Comparison of ENCODE assay signal across 1 cellular context in the genomic region with DNA sequence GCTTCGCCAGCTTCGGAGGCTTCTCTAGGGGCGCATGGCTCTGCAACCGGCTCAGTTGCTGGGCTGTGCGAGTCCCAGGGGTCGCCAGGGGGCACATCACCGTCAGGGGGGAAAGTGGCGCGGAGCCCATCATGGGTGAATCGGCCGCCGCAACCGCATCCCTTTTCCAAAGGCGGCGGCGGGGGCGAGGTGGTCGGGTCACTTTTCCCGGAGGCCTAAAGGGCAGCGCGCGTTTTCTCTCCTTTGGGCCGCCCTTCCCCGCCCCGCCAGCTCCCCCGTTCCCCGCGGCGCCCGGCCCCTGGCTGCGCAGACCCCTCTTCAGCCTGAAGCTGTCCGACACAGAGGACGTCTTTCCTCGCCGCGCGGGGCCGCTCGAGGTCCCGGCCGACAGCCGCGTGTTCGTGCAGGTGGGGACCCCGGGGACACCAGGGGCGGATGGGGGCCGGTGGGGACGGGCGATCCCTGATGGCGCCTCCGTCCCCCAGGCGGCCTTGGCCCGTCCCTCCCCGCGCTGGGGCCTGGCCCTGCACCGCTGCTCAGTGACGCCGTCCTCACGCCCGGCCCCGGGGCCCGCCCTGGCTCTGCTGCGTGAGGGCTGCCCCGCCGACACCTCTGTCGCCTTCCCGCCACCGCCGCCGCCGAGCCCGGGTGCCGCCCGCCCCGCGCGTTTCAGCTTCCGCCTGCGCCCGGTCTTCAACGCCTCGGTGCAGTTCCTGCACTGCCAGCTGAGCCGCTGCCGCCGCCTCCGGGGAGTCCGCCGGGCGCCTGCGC.
TF ChIP-seq lines count a peak whose summit lies in the region.

No MANE protein-coding gene starts in this region.

TF ChIP-seq in HepG2, 621 proteins besides CTCF, POLR2A, EP300 and RAD21 (continues in another document):
- TF ChIP-seq SMAD3 (CRISPR knock-in tag; IDR thresholded peaks at IDR 0.05), result no peak
- TF ChIP-seq, protein P1, sequence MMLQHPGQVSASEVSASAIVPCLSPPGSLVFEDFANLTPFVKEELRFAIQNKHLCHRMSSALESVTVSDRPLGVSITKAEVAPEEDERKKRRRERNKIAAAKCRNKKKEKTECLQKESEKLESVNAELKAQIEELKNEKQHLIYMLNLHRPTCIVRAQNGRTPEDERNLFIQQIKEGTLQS (CRISPR knock-in tag; IDR thresholded peaks at IDR 0.05), result no peak
- TF ChIP-seq, protein P2, sequence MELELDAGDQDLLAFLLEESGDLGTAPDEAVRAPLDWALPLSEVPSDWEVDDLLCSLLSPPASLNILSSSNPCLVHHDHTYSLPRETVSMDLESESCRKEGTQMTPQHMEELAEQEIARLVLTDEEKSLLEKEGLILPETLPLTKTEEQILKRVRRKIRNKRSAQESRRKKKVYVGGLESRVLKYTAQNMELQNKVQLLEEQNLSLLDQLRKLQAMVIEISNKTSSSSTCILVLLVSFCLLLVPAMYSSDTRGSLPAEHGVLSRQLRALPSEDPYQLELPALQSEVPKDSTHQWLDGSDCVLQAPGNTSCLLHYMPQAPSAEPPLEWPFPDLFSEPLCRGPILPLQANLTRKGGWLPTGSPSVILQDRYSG (CRISPR knock-in tag; IDR thresholded peaks at IDR 0.05), result no peak
- TF ChIP-seq, protein P3, sequence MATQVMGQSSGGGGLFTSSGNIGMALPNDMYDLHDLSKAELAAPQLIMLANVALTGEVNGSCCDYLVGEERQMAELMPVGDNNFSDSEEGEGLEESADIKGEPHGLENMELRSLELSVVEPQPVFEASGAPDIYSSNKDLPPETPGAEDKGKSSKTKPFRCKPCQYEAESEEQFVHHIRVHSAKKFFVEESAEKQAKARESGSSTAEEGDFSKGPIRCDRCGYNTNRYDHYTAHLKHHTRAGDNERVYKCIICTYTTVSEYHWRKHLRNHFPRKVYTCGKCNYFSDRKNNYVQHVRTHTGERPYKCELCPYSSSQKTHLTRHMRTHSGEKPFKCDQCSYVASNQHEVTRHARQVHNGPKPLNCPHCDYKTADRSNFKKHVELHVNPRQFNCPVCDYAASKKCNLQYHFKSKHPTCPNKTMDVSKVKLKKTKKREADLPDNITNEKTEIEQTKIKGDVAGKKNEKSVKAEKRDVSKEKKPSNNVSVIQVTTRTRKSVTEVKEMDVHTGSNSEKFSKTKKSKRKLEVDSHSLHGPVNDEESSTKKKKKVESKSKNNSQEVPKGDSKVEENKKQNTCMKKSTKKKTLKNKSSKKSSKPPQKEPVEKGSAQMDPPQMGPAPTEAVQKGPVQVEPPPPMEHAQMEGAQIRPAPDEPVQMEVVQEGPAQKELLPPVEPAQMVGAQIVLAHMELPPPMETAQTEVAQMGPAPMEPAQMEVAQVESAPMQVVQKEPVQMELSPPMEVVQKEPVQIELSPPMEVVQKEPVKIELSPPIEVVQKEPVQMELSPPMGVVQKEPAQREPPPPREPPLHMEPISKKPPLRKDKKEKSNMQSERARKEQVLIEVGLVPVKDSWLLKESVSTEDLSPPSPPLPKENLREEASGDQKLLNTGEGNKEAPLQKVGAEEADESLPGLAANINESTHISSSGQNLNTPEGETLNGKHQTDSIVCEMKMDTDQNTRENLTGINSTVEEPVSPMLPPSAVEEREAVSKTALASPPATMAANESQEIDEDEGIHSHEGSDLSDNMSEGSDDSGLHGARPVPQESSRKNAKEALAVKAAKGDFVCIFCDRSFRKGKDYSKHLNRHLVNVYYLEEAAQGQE (IDR thresholded peaks at IDR 0.05; ENCODE audit: borderline replicate concordance in 1 of 2, low read depth in 1 of 2, low read length in 2 of 2), result no peak
- no peak for TF ChIP-seq ZMYM3 (CRISPR knock-in tag; IDR thresholded peaks at IDR 0.05)
- TF ChIP-seq TBX3 (IDR thresholded peaks at IDR 0.05; ENCODE audit: borderline replicate concordance), result no peak
- TF ChIP-seq KDM1A (CRISPR knock-in tag; IDR thresholded peaks at IDR 0.05), result no peak
- TF ChIP-seq, protein P4, sequence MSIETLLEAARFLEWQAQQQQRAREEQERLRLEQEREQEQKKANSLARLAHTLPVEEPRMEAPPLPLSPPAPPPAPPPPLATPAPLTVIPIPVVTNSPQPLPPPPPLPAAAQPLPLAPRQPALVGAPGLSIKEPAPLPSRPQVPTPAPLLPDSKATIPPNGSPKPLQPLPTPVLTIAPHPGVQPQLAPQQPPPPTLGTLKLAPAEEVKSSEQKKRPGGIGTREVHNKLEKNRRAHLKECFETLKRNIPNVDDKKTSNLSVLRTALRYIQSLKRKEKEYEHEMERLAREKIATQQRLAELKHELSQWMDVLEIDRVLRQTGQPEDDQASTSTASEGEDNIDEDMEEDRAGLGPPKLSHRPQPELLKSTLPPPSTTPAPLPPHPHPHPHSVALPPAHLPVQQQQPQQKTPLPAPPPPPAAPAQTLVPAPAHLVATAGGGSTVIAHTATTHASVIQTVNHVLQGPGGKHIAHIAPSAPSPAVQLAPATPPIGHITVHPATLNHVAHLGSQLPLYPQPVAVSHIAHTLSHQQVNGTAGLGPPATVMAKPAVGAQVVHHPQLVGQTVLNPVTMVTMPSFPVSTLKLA (IDR thresholded peaks at IDR 0.05), result no peak
- TF ChIP-seq MIER3 (CRISPR knock-in tag; IDR thresholded peaks at IDR 0.05; ENCODE audit: borderline replicate concordance), result no peak
- TF ChIP-seq ZBTB14 (CRISPR knock-in tag; IDR thresholded peaks at IDR 0.05), result no peak
- TF ChIP-seq MBD4 (IDR thresholded peaks at IDR 0.05; ENCODE audit: borderline replicate concordance, low read length), result no peak
- TF ChIP-seq, protein P5, sequence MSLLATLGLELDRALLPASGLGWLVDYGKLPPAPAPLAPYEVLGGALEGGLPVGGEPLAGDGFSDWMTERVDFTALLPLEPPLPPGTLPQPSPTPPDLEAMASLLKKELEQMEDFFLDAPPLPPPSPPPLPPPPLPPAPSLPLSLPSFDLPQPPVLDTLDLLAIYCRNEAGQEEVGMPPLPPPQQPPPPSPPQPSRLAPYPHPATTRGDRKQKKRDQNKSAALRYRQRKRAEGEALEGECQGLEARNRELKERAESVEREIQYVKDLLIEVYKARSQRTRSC (CRISPR knock-in tag; IDR thresholded peaks at IDR 0.05; ENCODE audit: low read depth), result no peak
- TF ChIP-seq ZNF143 (CRISPR knock-in tag; IDR thresholded peaks at IDR 0.05), result no peak
- TF ChIP-seq ZNF83 (CRISPR knock-in tag; IDR thresholded peaks at IDR 0.05; ENCODE audit: borderline replicate concordance), result no peak
- no peak for TF ChIP-seq ZNF121 (CRISPR knock-in tag; IDR thresholded peaks at IDR 0.05)
- TF ChIP-seq CC2D1A (CRISPR knock-in tag; IDR thresholded peaks at IDR 0.05), result no peak
- no peak for TF ChIP-seq TBL1XR1 (IDR thresholded peaks at IDR 0.05; ENCODE audit: borderline replicate concordance, low read length, partially characterized antibody)
- TF ChIP-seq ZNF570 (CRISPR knock-in tag; IDR thresholded peaks at IDR 0.05; ENCODE audit: borderline replicate concordance), result 0 out of 2 replicates have a peak, but pooled peaks have one; percentile 45
- no peak for TF ChIP-seq NAIF1 (CRISPR knock-in tag; IDR thresholded peaks at IDR 0.05; ENCODE audit: borderline replicate concordance)
- peak; percentile 43 for TF ChIP-seq HES4 (CRISPR knock-in tag; IDR thresholded peaks at IDR 0.05; ENCODE audit: borderline replicate concordance)
- TF ChIP-seq SALL2 (CRISPR knock-in tag; IDR thresholded peaks at IDR 0.05), result 0 out of 2 replicates have a peak, but pooled peaks have one; percentile 22
- TF ChIP-seq ATF2 (CRISPR knock-in tag; IDR thresholded peaks at IDR 0.05), result no peak
- no peak for TF ChIP-seq KDM5A (IDR thresholded peaks at IDR 0.05; ENCODE audit: borderline replicate concordance, low read length)
- no peak for TF ChIP-seq HHEX (CRISPR knock-in tag; IDR thresholded peaks at IDR 0.05)
- TF ChIP-seq REXO4 (CRISPR knock-in tag; IDR thresholded peaks at IDR 0.05; ENCODE audit: borderline replicate concordance), result no peak
- no peak for TF ChIP-seq SNAPC2 (CRISPR knock-in tag; IDR thresholded peaks at IDR 0.05)
- TF ChIP-seq HNF4G (IDR thresholded peaks at IDR 0.05; ENCODE audit: borderline replicate concordance, low read depth, low read length), result no peak
- no peak for TF ChIP-seq HNF4G (CRISPR knock-in tag; IDR thresholded peaks at IDR 0.05; ENCODE audit: borderline replicate concordance, low read depth)
- peak; percentile 85 for TF ChIP-seq ARNT2 (CRISPR knock-in tag; IDR thresholded peaks at IDR 0.05; ENCODE audit: low read depth)
- no peak for TF ChIP-seq RORA (CRISPR knock-in tag; IDR thresholded peaks at IDR 0.05)
- no peak for TF ChIP-seq KLF9 (CRISPR knock-in tag; IDR thresholded peaks at IDR 0.05; ENCODE audit: low read depth)
- TF ChIP-seq, protein P6, sequence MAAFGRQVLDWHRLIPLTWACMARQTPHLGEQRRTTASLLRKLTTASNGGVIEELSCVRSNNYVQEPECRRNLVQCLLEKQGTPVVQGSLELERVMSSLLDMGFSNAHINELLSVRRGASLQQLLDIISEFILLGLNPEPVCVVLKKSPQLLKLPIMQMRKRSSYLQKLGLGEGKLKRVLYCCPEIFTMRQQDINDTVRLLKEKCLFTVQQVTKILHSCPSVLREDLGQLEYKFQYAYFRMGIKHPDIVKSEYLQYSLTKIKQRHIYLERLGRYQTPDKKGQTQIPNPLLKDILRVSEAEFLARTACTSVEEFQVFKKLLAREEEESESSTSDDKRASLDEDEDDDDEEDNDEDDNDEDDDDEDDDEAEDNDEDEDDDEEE (CRISPR knock-in tag; IDR thresholded peaks at IDR 0.05), result peak; percentile 48; the same call in 1 of the 2 replicates
- TF ChIP-seq, protein P7, sequence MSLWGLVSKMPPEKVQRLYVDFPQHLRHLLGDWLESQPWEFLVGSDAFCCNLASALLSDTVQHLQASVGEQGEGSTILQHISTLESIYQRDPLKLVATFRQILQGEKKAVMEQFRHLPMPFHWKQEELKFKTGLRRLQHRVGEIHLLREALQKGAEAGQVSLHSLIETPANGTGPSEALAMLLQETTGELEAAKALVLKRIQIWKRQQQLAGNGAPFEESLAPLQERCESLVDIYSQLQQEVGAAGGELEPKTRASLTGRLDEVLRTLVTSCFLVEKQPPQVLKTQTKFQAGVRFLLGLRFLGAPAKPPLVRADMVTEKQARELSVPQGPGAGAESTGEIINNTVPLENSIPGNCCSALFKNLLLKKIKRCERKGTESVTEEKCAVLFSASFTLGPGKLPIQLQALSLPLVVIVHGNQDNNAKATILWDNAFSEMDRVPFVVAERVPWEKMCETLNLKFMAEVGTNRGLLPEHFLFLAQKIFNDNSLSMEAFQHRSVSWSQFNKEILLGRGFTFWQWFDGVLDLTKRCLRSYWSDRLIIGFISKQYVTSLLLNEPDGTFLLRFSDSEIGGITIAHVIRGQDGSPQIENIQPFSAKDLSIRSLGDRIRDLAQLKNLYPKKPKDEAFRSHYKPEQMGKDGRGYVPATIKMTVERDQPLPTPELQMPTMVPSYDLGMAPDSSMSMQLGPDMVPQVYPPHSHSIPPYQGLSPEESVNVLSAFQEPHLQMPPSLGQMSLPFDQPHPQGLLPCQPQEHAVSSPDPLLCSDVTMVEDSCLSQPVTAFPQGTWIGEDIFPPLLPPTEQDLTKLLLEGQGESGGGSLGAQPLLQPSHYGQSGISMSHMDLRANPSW (CRISPR knock-in tag; IDR thresholded peaks at IDR 0.05; ENCODE audit: borderline replicate concordance), result no peak
- no peak for TF ChIP-seq HCFC1 (IDR thresholded peaks at IDR 0.05; ENCODE audit: low read depth, low read length)
- peak; percentile 65; the same call in 1 of the 2 replicates for TF ChIP-seq ZNF563 (CRISPR knock-in tag; IDR thresholded peaks at IDR 0.05)
- TF ChIP-seq, protein P8, sequence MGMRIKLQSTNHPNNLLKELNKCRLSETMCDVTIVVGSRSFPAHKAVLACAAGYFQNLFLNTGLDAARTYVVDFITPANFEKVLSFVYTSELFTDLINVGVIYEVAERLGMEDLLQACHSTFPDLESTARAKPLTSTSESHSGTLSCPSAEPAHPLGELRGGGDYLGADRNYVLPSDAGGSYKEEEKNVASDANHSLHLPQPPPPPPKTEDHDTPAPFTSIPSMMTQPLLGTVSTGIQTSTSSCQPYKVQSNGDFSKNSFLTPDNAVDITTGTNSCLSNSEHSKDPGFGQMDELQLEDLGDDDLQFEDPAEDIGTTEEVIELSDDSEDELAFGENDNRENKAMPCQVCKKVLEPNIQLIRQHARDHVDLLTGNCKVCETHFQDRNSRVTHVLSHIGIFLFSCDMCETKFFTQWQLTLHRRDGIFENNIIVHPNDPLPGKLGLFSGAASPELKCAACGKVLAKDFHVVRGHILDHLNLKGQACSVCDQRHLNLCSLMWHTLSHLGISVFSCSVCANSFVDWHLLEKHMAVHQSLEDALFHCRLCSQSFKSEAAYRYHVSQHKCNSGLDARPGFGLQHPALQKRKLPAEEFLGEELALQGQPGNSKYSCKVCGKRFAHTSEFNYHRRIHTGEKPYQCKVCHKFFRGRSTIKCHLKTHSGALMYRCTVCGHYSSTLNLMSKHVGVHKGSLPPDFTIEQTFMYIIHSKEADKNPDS (CRISPR knock-in tag; IDR thresholded peaks at IDR 0.05), result 0 out of 2 replicates have a peak, but pooled peaks have one; percentile 16
- TF ChIP-seq BRCA1 (CRISPR knock-in tag; IDR thresholded peaks at IDR 0.05), result no peak; the same call in 1 of the 2 replicates
- no peak for TF ChIP-seq ZNF550 (CRISPR knock-in tag; IDR thresholded peaks at IDR 0.05; ENCODE audit: borderline replicate concordance)
- no peak for TF ChIP-seq ZNF20 (CRISPR knock-in tag; IDR thresholded peaks at IDR 0.05)
- no peak for TF ChIP-seq ZNF326 (CRISPR knock-in tag; IDR thresholded peaks at IDR 0.05; ENCODE audit: borderline replicate concordance)
- TF ChIP-seq PCBP1 (IDR thresholded peaks at IDR 0.05; ENCODE audit: borderline replicate concordance, low read depth, low read length), result no peak
